ENCODE assay signal across 8 cellular contexts in genomic region chr4:38856524-38857337, GRCh38. TPM values are rescaled to one million over a fixed set of nuclear protein-coding genes. Genes with fewer than 3 reads are reported as not detected.
A peak's percentile ranks its signal among the peaks of the same experiment; 100 is the strongest.
DNase-seq lines count a peak whose midpoint lies in the region; ATAC-seq and TF ChIP-seq lines count a peak whose summit lies in the region.

A gene with protein sequence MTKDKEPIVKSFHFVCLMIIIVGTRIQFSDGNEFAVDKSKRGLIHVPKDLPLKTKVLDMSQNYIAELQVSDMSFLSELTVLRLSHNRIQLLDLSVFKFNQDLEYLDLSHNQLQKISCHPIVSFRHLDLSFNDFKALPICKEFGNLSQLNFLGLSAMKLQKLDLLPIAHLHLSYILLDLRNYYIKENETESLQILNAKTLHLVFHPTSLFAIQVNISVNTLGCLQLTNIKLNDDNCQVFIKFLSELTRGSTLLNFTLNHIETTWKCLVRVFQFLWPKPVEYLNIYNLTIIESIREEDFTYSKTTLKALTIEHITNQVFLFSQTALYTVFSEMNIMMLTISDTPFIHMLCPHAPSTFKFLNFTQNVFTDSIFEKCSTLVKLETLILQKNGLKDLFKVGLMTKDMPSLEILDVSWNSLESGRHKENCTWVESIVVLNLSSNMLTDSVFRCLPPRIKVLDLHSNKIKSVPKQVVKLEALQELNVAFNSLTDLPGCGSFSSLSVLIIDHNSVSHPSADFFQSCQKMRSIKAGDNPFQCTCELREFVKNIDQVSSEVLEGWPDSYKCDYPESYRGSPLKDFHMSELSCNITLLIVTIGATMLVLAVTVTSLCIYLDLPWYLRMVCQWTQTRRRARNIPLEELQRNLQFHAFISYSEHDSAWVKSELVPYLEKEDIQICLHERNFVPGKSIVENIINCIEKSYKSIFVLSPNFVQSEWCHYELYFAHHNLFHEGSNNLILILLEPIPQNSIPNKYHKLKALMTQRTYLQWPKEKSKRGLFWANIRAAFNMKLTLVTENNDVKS (minus strand): TSS chr4:38856817. CDS start chr4:38829473, 27,344 bp downstream.

- TF ChIP-seq CTCF in MM.1S (IDR thresholded peaks at IDR 0.05; ENCODE audit: low read length) (peak; percentile 76), MCF 10A (IDR thresholded peaks at IDR 0.05; ENCODE audit: unreplicated experiment) (peak; percentile 67)

- H3K4me3 Mint-ChIP-seq in MCF 10A (ENCODE audit: unreplicated experiment): peak within 1 kb of the TSS; percentile 75

- H3K9me3 Mint-ChIP-seq in MCF 10A (ENCODE audit: unreplicated experiment): no peaks in the 10 kb centered on the region

- POLR2A ChIA-PET in MCF 10A (lab: Yijun Ruan, JAX): interaction anchor here (0.6 to 3.8 kb wide), 14 partner anchors 10 to 771 kb away, joined by 3 to 35 read pairs (median 4); partner anchors contain the start of genes FAM114A1 and TLR1

- H3K79me2 ChIP-seq in MM.1S (ENCODE audit: low read length): peaks cover 15% of the 10 kb centered on the region

- peak; percentile 59 for DNase-seq in COLO668 (lab: John Stamatoyannopoulos, UW; ENCODE audit: unreplicated experiment)
- peak; percentile 91 for DNase-seq in MM.1S
- DNase-seq in T1000 (lab: John Stamatoyannopoulos, UW): peak; percentile 31
- DNase-seq in MCF 10A (ENCODE audit: unreplicated experiment): peak; percentile 83
- DNase-seq in islet precursor cell: peak; percentile 77
- DNase-seq in stimulated activated CD4-positive, alpha-beta T cell treated with anti-CD3 and anti-CD28 coated beads, Interleukin-2, amount 100 ng/mL, for 4 hours (ENCODE audit: low read depth): peak; percentile 57

- peak within 1 kb of the TSS; percentile 51 for H3K4me3 ChIP-seq in MM.1S (ENCODE audit: low read length)

- no peaks in the 10 kb centered on the region for H3K36me3 ChIP-seq in MM.1S (replicated peaks; ENCODE audit: insufficient read depth, low read length)

- H2AFZ ChIP-seq in MM.1S (ENCODE audit: low read length): peak within 1 kb of the TSS; percentile 61

- peak within 1 kb of the TSS; percentile 91 for H3K27ac Mint-ChIP-seq in MCF 10A (ENCODE audit: low read depth, unreplicated experiment)

- peaks cover 24% of the 10 kb centered on the region for H3K4me1 ChIP-seq in MM.1S (ENCODE audit: low read length)

- H3K4me1 Mint-ChIP-seq in MCF 10A (ENCODE audit: insufficient read depth, unreplicated experiment): peaks cover 35% of the 10 kb centered on the region

- BruUV-seq in MCF 10A (replicated peaks; lab: Mats Ljungman, UMichigan): TSS peak; percentile 80

- no peaks in the 10 kb centered on the region for H4K20me1 ChIP-seq in MM.1S (ENCODE audit: insufficient read depth, low read length)

- H3K27ac ChIP-seq in MM.1S (ENCODE audit: low read length): peak within 1 kb of the TSS; percentile 64; the same call in 1 of the 2 replicates

- no peaks in the 10 kb centered on the region for H3K36me3 Mint-ChIP-seq in MCF 10A (ENCODE audit: insufficient read depth, unreplicated experiment)

- CTCF ChIA-PET in MCF 10A (lab: Yijun Ruan, JAX): interaction anchor here (0.7 to 3.6 kb wide), 11 partner anchors 17 to 699 kb away, joined by 3 to 50 read pairs (median 3); partner anchors contain the start of genes TLR1 and TLR10

- H3K9me3 ChIP-seq in MM.1S (replicated peaks; ENCODE audit: insufficient read depth, low read length): no peaks in the 10 kb centered on the region

- H3F3A ChIP-seq in MM.1S (ENCODE audit: insufficient read depth, low read length): peaks cover 25% of the 10 kb centered on the region; the same call in 1 of the 2 replicates

- H3K27me3 Mint-ChIP-seq in MCF 10A (ENCODE audit: insufficient read depth, unreplicated experiment): no peaks in the 10 kb centered on the region

- H3K27me3 ChIP-seq in MM.1S (replicated peaks; ENCODE audit: insufficient read depth, low read length): no peaks in the 10 kb centered on the region

- peak within 1 kb of the TSS; percentile 68 for H3K4me2 ChIP-seq in MM.1S (ENCODE audit: low read depth, low read length)

- ATAC-seq in GM21528 (IDR thresholded peaks at IDR 0.05; ENCODE audit: low FRiP score, unreplicated experiment) (peak; percentile 51), GM21423 (IDR thresholded peaks at IDR 0.05; ENCODE audit: unreplicated experiment) (no peak)

- peak within 1 kb of the TSS; percentile 62 for H3K9ac ChIP-seq in MM.1S (ENCODE audit: low read length)

- no peaks in the 10 kb centered on the region for H3K9me2 ChIP-seq in MM.1S (replicated peaks; ENCODE audit: insufficient read depth, low read length)

- intact Hi-C loops in MCF 10A (cut with micrococcal nuclease): loop anchor here (1.0 to 5.0 kb wide), 3 partner anchors 52 to 794 kb away; partner anchors contain the start of gene TLR1

RNA-seq across cellular contexts. Expression of the gene that starts here (rescaled TPM):
- 7.7 and 11.4 TPM in 2 replicates for total RNA-seq in MCF 10A (2022)

Comparison
In these comparisons a context has a peak if more than half of its experiments do, and no peak if none do; other contexts are left out.
1. DNase-seq: peak in every context shown above with its lines; median percentile 91 in MM.1S; 83 in MCF 10A; 77 in islet precursor cell; 59 in COLO668; 57 in stimulated activated CD4-positive, alpha-beta T cell treated with anti-CD3 and anti-CD28 coated beads, Interleukin-2, amount 100 ng/mL, for 4 hours; 31 in T1000.